In the genomic region with DNA sequence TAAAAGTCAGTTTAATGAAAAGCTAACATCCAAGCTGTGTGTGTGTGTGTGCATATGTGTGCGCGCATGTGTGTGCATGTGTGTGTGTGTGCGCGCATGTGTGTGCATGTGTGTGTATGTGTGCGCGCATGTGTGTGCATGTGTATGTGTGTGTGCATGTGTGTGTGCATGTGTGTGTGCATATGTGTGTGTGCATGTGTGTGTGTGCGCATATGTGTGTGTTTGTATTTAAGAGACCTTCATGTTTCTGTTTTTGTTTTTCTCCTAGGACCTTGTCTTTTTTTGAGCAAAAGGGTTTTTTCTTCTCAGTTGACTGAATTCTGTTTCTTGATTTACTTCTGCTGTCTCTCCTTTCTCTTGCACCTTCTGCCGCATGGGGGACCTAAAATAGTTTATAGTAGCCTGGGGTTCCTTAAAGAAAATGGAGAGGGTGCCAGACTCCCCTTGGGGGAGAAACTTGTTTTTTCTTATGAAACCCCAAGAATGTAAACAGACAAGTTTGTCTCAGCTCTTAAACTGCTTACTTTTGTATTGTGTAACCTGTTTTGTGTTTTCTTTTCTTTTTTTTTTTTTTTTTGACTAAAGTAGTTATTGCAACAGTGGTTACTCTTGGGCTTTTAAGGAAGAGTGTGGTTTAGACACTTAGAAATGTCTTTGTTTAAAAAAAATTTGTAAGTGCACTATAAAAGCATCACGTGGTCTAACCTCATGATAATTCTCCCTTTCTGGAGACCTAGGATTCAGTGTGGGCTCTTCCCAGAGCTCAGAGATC, we compare ENCODE assay signal across 16 cellular contexts. TPM values are rescaled to one million over a fixed set of nuclear protein-coding genes. Genes with fewer than 3 reads are reported as not detected.
DNase-seq lines count a peak whose midpoint lies in the region; ATAC-seq and TF ChIP-seq lines count a peak whose summit lies in the region.
"Had no signal": no experiment of that assay in that cellular context is flagged by ENCODE, and none has a peak within 500 bp of the region (broad histone marks: within the 10 kb centered on the region; RNA-seq: fewer than 3 reads in every experiment).

No MANE protein-coding gene starts in this region.

- no peak for TF ChIP-seq POLR2A in NB4 (IDR thresholded peaks at IDR 0.05; ENCODE audit: extremely low read depth, insufficient read length)

- POLR2A ChIA-PET in CD8-positive, alpha-beta memory T cell (lab: Charles Lee): interaction anchor here (0.6 to 0.7 kb wide), 2 partner anchors 54 to 117 kb away, joined by 3 to 4 read pairs; no protein-coding TSS in a partner anchor

- H3K4me1 Mint-ChIP-seq in CD8-positive, alpha-beta memory T cell: peaks cover 9 to 15% (median 10%) of the 10 kb centered on the region in 3 donors
- H3K4me1 Mint-ChIP-seq in dendritic cell treated with granulocyte-macrophage colony-stimulating factor and Interleukin-4, amounts not matched to agents 40 ng/mL and 50 ng/mL, for 4 days (ENCODE audit: low read depth): peaks cover 37% of the 10 kb centered on the region
- H3K4me1 Mint-ChIP-seq in natural killer cell treated with Interleukin-12 subunit alpha and Interleukin-12 subunit beta and Interleukin-15 and Interleukin-18, amount 100 ng/mL, for 72 hours (ENCODE audit: low read depth in 2 of 2): peaks cover 28 to 32% of the 10 kb centered on the region in 2 donors
- H3K4me1 Mint-ChIP-seq: CD4-positive, CD25-positive, alpha-beta regulatory T cell had no signal

- H3K4me3 Mint-ChIP-seq in CD8-positive, alpha-beta memory T cell: peak overlapping the region in 6 of 7 donors; percentile 15 to 70 (median 42)
- no peak overlapping the region for H3K4me3 Mint-ChIP-seq in dendritic cell treated with granulocyte-macrophage colony-stimulating factor and Interleukin-4, amounts not matched to agents 40 ng/mL and 50 ng/mL, for 4 days
- peak overlapping the region; percentile 47 for H3K4me3 Mint-ChIP-seq in natural killer cell treated with Interleukin-12 subunit alpha and Interleukin-12 subunit beta and Interleukin-15 and Interleukin-18, amount 100 ng/mL, for 72 hours
- H3K4me3 Mint-ChIP-seq: CD4-positive, CD25-positive, alpha-beta regulatory T cell had no signal

- peak; percentile 57 to 80 for ATAC-seq in natural killer cell treated with Interleukin-12 subunit alpha and Interleukin-12 subunit beta and Interleukin-15 and Interleukin-18, amount 100 ng/mL, for 72 hours
- ATAC-seq in GM19467 (IDR thresholded peaks at IDR 0.05; ENCODE audit: unreplicated experiment): no peak
- no peak for ATAC-seq in heart right ventricle
- no peak for ATAC-seq in HG02973 (IDR thresholded peaks at IDR 0.05; ENCODE audit: unreplicated experiment)
- ATAC-seq: activated naive CD4-positive, alpha-beta T cell treated with anti-CD3 and anti-CD28 coated beads, Interleukin-2, amount 50 U/mL, for 72 hours; PC-3 had no signal

- TF ChIP-seq CTCF in NB4 (IDR thresholded peaks at IDR 0.05; ENCODE audit: low read depth, low read length): no peak
- no peak for TF ChIP-seq CTCF in heart right ventricle (IDR thresholded peaks at IDR 0.05)

- CTCF ChIA-PET in CD8-positive, alpha-beta memory T cell (lab: Charles Lee): no interaction called here

- H3K27me3 ChIP-seq in CD8-positive, alpha-beta memory T cell (ENCODE audit: insufficient read depth, low read length, poor library complexity, severe bottlenecking): no peaks in the 10 kb centered on the region
- no peaks in the 10 kb centered on the region for H3K27me3 ChIP-seq in heart right ventricle

- DNase-seq in CD8-positive, alpha-beta memory T cell: peak in 1 of 5 donors; percentile 26
- DNase-seq in NB4 (ENCODE audit: low read depth): peak; percentile 69
- DNase-seq in natural killer cell treated with Interleukin-12 subunit alpha and Interleukin-12 subunit beta and Interleukin-15 and Interleukin-18, amount 100 ng/mL, for 72 hours (ENCODE audit: low spot score): no peak
- no peak for DNase-seq in heart right ventricle
- no peak for DNase-seq in NCI-H82 treated with DMSO at 0.1 percent for 48 hours (lab: John Stamatoyannopoulos, UW; ENCODE audit: unreplicated experiment)
- DNase-seq: activated CD8-positive, alpha-beta memory T cell treated with anti-CD3 and anti-CD28 coated beads, Interleukin-2, amount 50 U/mL, for 4 hours; caudate nucleus; CD4-positive, CD25-positive, alpha-beta regulatory T cell; NCI-H1436; NCI-H345; PC-3 had no signal

- H3K4me1 ChIP-seq in CD8-positive, alpha-beta memory T cell (ENCODE audit: insufficient read depth, low read length): peaks cover 4% of the 10 kb centered on the region
- peaks cover 0 to 19% (median 0%) of the 10 kb centered on the region in 9 donors for H3K4me1 ChIP-seq in heart right ventricle

- H3K9me3 Mint-ChIP-seq in CD8-positive, alpha-beta memory T cell: peaks cover 5 to 12% (median 10%) of the 10 kb centered on the region in 5 donors
- peaks cover 7% of the 10 kb centered on the region for H3K9me3 Mint-ChIP-seq in dendritic cell treated with granulocyte-macrophage colony-stimulating factor and Interleukin-4, amounts not matched to agents 40 ng/mL and 50 ng/mL, for 4 days
- H3K9me3 Mint-ChIP-seq in natural killer cell treated with Interleukin-12 subunit alpha and Interleukin-12 subunit beta and Interleukin-15 and Interleukin-18, amount 100 ng/mL, for 72 hours: no peaks in the 10 kb centered on the region

- H3K4me3 ChIP-seq in CD8-positive, alpha-beta memory T cell (ENCODE audit: low read length): no peak overlapping the region
- H3K4me3 ChIP-seq in NB4 (ENCODE audit: low read depth, low read length) (no peak overlapping the region), heart right ventricle (no peak overlapping the region)

- intact Hi-C loops in dendritic cell treated with granulocyte-macrophage colony-stimulating factor and Interleukin-4, amounts not matched to agents 40 ng/mL and 50 ng/mL, for 4 days (cut with micrococcal nuclease): loop anchor here (5.0 kb wide), 1 partner anchor 105 kb away; the partner anchor contains the start of gene MRGPRG
- intact Hi-C loops in heart right ventricle (cut with DNase I): loop anchor here in 7 of 10 donors (2.0 to 10.0 kb wide), 4 partner anchors 53 to 105 kb away; partner anchors contain the start of genes MRGPRG (in 2 of the 7) and OSBPL5 (in 1 of the 7)

- 81 to 96% methylated on average over 7 to 9 of the region's 9 CpGs for WGBS in heart right ventricle, 2 donors

- H3K27ac Mint-ChIP-seq in CD8-positive, alpha-beta memory T cell: peak overlapping the region in 6 of 8 donors; percentile 23 to 96 (median 76)
- peak overlapping the region; percentile 76 for H3K27ac Mint-ChIP-seq in dendritic cell treated with granulocyte-macrophage colony-stimulating factor and Interleukin-4, amounts not matched to agents 40 ng/mL and 50 ng/mL, for 4 days
- H3K27ac Mint-ChIP-seq in natural killer cell treated with Interleukin-12 subunit alpha and Interleukin-12 subunit beta and Interleukin-15 and Interleukin-18, amount 100 ng/mL, for 72 hours: peak overlapping the region; percentile 61 to 94
- H3K27ac Mint-ChIP-seq: activated naive CD4-positive, alpha-beta T cell treated with anti-CD3 and anti-CD28 coated beads, Interleukin-2, amount 50 U/mL, for 72 hours had no signal

- H3K36me3 ChIP-seq in CD8-positive, alpha-beta memory T cell (ENCODE audit: insufficient read depth, low read length): no peaks in the 10 kb centered on the region
- H3K36me3 ChIP-seq in heart right ventricle: peaks cover 0 to 88% (median 8%) of the 10 kb centered on the region in 9 donors

- peaks cover 3 to 13% (median 4%) of the 10 kb centered on the region in 3 donors for H3K36me3 Mint-ChIP-seq in CD8-positive, alpha-beta memory T cell
- peaks cover 52% of the 10 kb centered on the region for H3K36me3 Mint-ChIP-seq in dendritic cell treated with granulocyte-macrophage colony-stimulating factor and Interleukin-4, amounts not matched to agents 40 ng/mL and 50 ng/mL, for 4 days (ENCODE audit: low read depth)
- peaks cover 25% of the 10 kb centered on the region for H3K36me3 Mint-ChIP-seq in natural killer cell treated with Interleukin-12 subunit alpha and Interleukin-12 subunit beta and Interleukin-15 and Interleukin-18, amount 100 ng/mL, for 72 hours
- H3K36me3 Mint-ChIP-seq: CD4-positive, CD25-positive, alpha-beta regulatory T cell had no signal

- H3K27me3 Mint-ChIP-seq in CD8-positive, alpha-beta memory T cell: peaks cover 0 to 3% of the 10 kb centered on the region in 2 donors
- no peaks in the 10 kb centered on the region for H3K27me3 Mint-ChIP-seq in dendritic cell treated with granulocyte-macrophage colony-stimulating factor and Interleukin-4, amounts not matched to agents 40 ng/mL and 50 ng/mL, for 4 days
- H3K27me3 Mint-ChIP-seq in natural killer cell treated with Interleukin-12 subunit alpha and Interleukin-12 subunit beta and Interleukin-15 and Interleukin-18, amount 100 ng/mL, for 72 hours: no peaks in the 10 kb centered on the region

- no peak overlapping the region for H3K27ac ChIP-seq in CD8-positive, alpha-beta memory T cell (ENCODE audit: low read depth, low read length)
- peak overlapping the region in 1 of 10 donors; percentile 53 for H3K27ac ChIP-seq in heart right ventricle
- H3K27ac ChIP-seq: epithelial cell of prostate had no signal

- no peaks in the 10 kb centered on the region for H3K9me3 ChIP-seq in CD8-positive, alpha-beta memory T cell (ENCODE audit: low read length)
- peaks cover 0 to 14% (median 0%) of the 10 kb centered on the region in 11 donors for H3K9me3 ChIP-seq in heart right ventricle

RNA-seq across cellular contexts. Expression of gene OSBPL5, which starts 53.0 kb away (rescaled TPM):
- total RNA-seq in CD8-positive, alpha-beta memory T cell: 1 to 10 TPM; 2.6 to 2.7 TPM
- polyA plus RNA-seq in CD8-positive, alpha-beta memory T cell: 8.5 TPM
- total RNA-seq in natural killer cell treated with Interleukin-12 subunit alpha and Interleukin-12 subunit beta and Interleukin-15 and Interleukin-18, amount 100 ng/mL, for 72 hours: 10 to 100 TPM; 58.3 to 74.6 TPM
- 10 to 100 TPM; 12.7 to 18.2 (median 15.5) TPM for total RNA-seq in heart right ventricle
- polyA plus RNA-seq in heart right ventricle: 10 to 100 TPM; 10.4 to 18.7 TPM

RNA-seq across cellular contexts. Expression of gene CARS1, which starts 54.9 kb away (rescaled TPM):
- total RNA-seq in CD8-positive, alpha-beta memory T cell: 10 to 100 TPM; 81.2 to 83.3 TPM
- polyA plus RNA-seq in CD8-positive, alpha-beta memory T cell: 43.4 TPM
- total RNA-seq in natural killer cell treated with Interleukin-12 subunit alpha and Interleukin-12 subunit beta and Interleukin-15 and Interleukin-18, amount 100 ng/mL, for 72 hours: 100 to 1,000 TPM in 1 of 2 donors, 10 to 100 TPM in 1; 88.8 to 128 TPM
- total RNA-seq in heart right ventricle: 10 to 100 TPM; 12.5 to 24.6 (median 15.9) TPM
- 10 to 100 TPM; 14.8 to 24.2 TPM for polyA plus RNA-seq in heart right ventricle

Comparison
In these comparisons a context has a peak if more than half of its experiments do, and no peak if none do; other contexts are left out.
1. ATAC-seq: peak in natural killer cell treated with Interleukin-12 subunit alpha and Interleukin-12 subunit beta and Interleukin-15 and Interleukin-18, amount 100 ng/mL, for 72 hours (2 of 2); none in GM19467 (single experiment), heart right ventricle (0 of 8) and HG02973 (single experiment).
2. Peak in every context shown above with its lines, with median percentiles within 50 percentile points of each other: H3K27ac Mint-ChIP-seq.